In genomic region chr3:195643245-195643644, GRCh38 we compare ENCODE assay signal across 4 cellular contexts. TPM values are rescaled to one million over a fixed set of nuclear protein-coding genes. Genes with fewer than 3 reads are reported as not detected.
"Had no signal": no experiment of that assay in that cellular context is flagged by ENCODE, and none has a peak within 500 bp of the region (broad histone marks: within the 10 kb centered on the region; RNA-seq: fewer than 3 reads in every experiment).

No MANE protein-coding gene starts in this region.

RNA-seq across cellular contexts. Expression of gene APOD, which starts 59.5 kb away (rescaled TPM):
- total RNA-seq: GM23338, H1, H9, IMR-90 had no signal
